In the genomic region with DNA sequence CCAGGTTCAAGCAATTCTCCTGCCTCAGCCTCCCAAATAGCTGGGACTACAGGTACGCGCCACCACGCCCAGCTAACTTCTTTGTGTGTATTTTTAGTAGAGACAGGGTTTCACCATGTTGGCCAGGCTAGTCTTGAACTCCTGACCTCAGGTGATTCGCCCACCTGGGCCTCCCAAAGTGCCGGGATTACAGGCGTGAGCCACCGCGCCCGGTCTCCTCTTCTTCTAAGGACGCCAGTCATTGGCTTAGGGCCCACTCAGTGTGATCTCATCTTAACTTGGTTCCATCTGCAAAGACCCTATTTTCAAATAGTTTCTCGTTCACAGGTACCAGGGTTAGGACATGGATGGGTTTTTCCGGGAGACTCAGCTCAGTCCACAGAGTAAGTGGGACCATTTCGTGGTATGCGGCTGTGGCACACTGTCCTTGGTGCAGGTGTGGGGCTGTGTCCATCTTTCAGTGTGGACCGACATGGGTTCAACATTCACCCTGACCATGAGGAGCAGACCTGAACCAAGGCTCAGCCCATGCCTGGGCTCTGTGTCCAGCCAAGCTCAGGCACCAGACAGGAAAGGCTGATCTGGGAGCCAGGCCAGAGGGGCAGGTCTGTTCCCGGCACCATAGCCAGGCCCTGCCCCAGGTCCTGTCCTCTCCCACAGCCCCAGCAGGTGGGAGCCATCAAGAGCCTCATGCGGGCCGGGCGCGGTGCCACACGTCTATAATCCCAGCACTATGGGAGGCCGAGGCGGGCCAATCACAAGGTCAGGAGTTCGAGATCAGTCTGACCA, we compare ENCODE assay signal across 1 cellular context.
TF ChIP-seq lines count a peak whose summit lies in the region.

No MANE protein-coding gene starts in this region.

TF ChIP-seq in H1, 55 proteins besides CTCF, POLR2A, EP300 and RAD21:
- TF ChIP-seq SIN3A (conservative IDR thresholded peaks at IDR 0.05 in 1 of 2, IDR thresholded peaks at IDR 0.05 in 1 of 2; ENCODE audit: low read depth in 1 of 2, low read length in 2 of 2), result no peak
